Comparison of ENCODE assay signal across 22 cellular contexts in genomic region chr6:156310701-156311100, GRCh38.
"Had no signal": no experiment of that assay in that cellular context is flagged by ENCODE, and none has a peak within 500 bp of the region (broad histone marks: within the 10 kb centered on the region; RNA-seq: fewer than 3 reads in every experiment).

No MANE protein-coding gene starts in this region.

- H3K4me1 ChIP-seq: body of pancreas, Peyer's patch, SJSA1 had no signal

- H3K4me3 ChIP-seq: body of pancreas, MG63, Peyer's patch, SJSA1 had no signal

- H3K9me3 ChIP-seq: body of pancreas, MG63, Peyer's patch had no signal

- H3K9ac ChIP-seq: KMS-11 had no signal

- H3K27me3 ChIP-seq: body of pancreas, MG63, Peyer's patch had no signal

- H3K27ac ChIP-seq: body of pancreas, KMS-11, Peyer's patch, SJSA1 had no signal

- H3K36me3 ChIP-seq: MG63, Peyer's patch, SJSA1 had no signal

- DNase-seq: activated CD4-positive, alpha-beta T cell treated with anti-CD3 and anti-CD28 coated beads for 1 hour; activated CD4-positive, alpha-beta T cell treated with anti-CD3 and anti-CD28 coated beads, Interleukin-2, amount 10 ng/mL, durations not matched to agents 24 days and 14 days; activated CD4-positive, alpha-beta T cell treated with anti-CD3 and anti-CD28 coated beads, Interleukin-2, amount 50 U/mL, for 48 hours; activated CD8-positive, alpha-beta memory T cell treated with anti-CD3 and anti-CD28 coated beads, Interleukin-2, amount 10 ng/mL, durations not matched to agents 7 days and 5 days; activated effector memory CD4-positive, alpha-beta T cell treated with Interleukin-2 at 50 U/mL for 16 hours; activated naive CD4-positive, alpha-beta T cell; activated T-cell treated with anti-CD3 and anti-CD28 coated beads, Interleukin-2, amount 50 U/mL, for 24 hours; aorta; body of pancreas; central memory CD4-positive, alpha-beta T cell; MG63; MV-4-11; NCI-H1105 treated with DMSO at 0.1 percent for 48 hours; NCI-H1436 treated with DMSO at 0.1 percent for 48 hours; NCI-H1930; NCI-H446; NCI-H524; NCI-H748 treated with DMSO at 0.1 percent for 48 hours; Peyer's patch; SHP77 had no signal
